Comparison of ENCODE assay signal across 11 cellular contexts in genomic region chrX:112695494-112695893, GRCh38. TPM values are rescaled to one million over a fixed set of nuclear protein-coding genes. Genes with fewer than 3 reads are reported as not detected.
"Had no signal": no experiment of that assay in that cellular context is flagged by ENCODE, and none has a peak within 500 bp of the region (broad histone marks: within the 10 kb centered on the region; RNA-seq: fewer than 3 reads in every experiment).

No MANE protein-coding gene starts in this region.

- H3K4me3 Mint-ChIP-seq: GM23338, H9, HFFc6 had no signal

- H3K9me3 Mint-ChIP-seq: GM23338, HFFc6 had no signal

- ATAC-seq: GM23338, HCT116 had no signal

- FAIRE-seq: H1, H54 had no signal

- H3K4me1 Mint-ChIP-seq: GM23338 had no signal

- H3K4me2 ChIP-seq: GM23338 had no signal

- H3K9ac ChIP-seq: GM23248 had no signal

- H3K27ac ChIP-seq: GM23248 had no signal

- DNase-seq: GM23248, GOT3, H7, H9, HCEC 1CT, HFFc6 had no signal

- H2AFZ ChIP-seq: GM23248, GM23338 had no signal

- H3K27ac Mint-ChIP-seq: GM23338, H9, HFFc6 had no signal

- H3K4me1 ChIP-seq: HAP-1 had no signal

- H3K36me3 ChIP-seq: HAP-1 had no signal

- H3K4me3 ChIP-seq: GM23248, GM23338, HAP-1 had no signal

RNA-seq across cellular contexts. Expression of gene LHFPL1, which starts 15.8 kb away (rescaled TPM):
- total RNA-seq: GM23248, HFFc6 had no signal
